8 cellular contexts compared by ENCODE assay signal in the genomic region with DNA sequence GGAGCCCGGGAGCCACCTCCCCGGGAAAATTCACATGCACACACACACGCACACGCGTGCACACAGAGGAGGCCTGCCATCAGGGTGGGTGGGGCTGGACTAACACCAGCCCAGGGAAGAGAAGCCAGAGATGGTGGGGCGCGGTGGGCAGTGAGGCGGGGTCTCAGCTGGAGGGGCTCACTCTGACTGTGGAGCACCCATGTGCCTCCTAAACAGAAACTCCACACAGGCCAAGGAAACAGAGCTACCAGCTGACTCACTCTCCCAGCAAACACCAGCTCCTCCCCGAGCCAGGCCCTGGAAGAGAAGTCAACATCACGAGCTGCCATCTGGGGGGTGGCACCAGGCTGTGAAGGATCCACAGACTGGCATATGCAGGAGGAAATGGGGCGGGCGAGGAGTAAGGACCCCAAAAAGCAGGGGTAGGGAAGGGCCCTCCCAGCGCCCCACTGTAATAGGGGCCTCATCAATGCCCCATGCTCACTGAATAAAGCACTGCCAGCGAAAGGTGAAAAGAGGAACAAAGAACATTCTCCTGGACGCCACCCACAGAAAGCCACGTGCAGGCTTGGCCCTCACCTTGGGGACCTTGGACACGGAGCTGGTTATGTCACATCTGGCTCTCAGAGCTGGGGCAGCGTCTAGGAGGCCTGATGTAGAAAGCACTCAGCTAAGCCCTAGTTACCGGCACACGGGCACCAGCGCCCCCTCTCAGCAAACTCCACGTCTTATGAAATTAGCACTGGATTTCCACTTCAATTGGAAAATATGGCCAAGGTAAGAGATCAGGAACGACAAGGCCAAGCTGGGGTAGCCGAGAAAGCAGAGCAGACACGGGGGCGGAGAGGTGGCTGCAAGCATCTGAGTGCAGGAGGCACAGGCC. TPM values are rescaled to one million over a fixed set of nuclear protein-coding genes. Genes with fewer than 3 reads are reported as not detected.
A peak's percentile ranks its signal among the peaks of the same experiment; 100 is the strongest.
DNase-seq lines count a peak whose midpoint lies in the region; ATAC-seq and TF ChIP-seq lines count a peak whose summit lies in the region.

No MANE protein-coding gene starts in this region.

- peaks cover 0 to 6% (median 5%) of the 10 kb centered on the region in 3 donors for H3K27me3 Mint-ChIP-seq in immature natural killer cell (ENCODE audit: low read depth in 3 of 3)

- H3K9me3 ChIP-seq in liver (ENCODE audit: control insufficient read depth in 4 of 4, low read length in 3 of 4) (no peaks in the 10 kb centered on the region), thyroid gland (no peaks in the 10 kb centered on the region)

- H3K4me3 Mint-ChIP-seq in immature natural killer cell = no peak overlapping the region

- no peaks in the 10 kb centered on the region for H3K36me3 Mint-ChIP-seq in immature natural killer cell

- H3K27ac ChIP-seq in liver (ENCODE audit: low read depth in 1 of 2, low read length in 2 of 2) (peak overlapping the region; percentile 56 to 76), thyroid gland (peak overlapping the region in 2 of 3 donors; percentile 34 to 60)

- TF ChIP-seq CTCF in AG10803 (conservative IDR thresholded peaks at IDR 0.05; ENCODE audit: low read length) (peak; percentile 35), liver (IDR thresholded peaks at IDR 0.05; ENCODE audit: low read depth, low read length, missing input control) (no peak), thyroid gland (IDR thresholded peaks at IDR 0.05) (no peak)

- TF ChIP-seq RAD21 in liver (IDR thresholded peaks at IDR 0.05) = peak; percentile 53 to 55

- no peak overlapping the region for H3K9ac ChIP-seq in liver (ENCODE audit: low read depth in 1 of 2, low read length in 2 of 2)

- peak; percentile 75 for DNase-seq in AG10803 (ENCODE audit: low read depth)
- DNase-seq in NCI-H510A treated with DMSO at 0.1 percent for 48 hours (lab: John Stamatoyannopoulos, UW) = peak; percentile 42
- peak; percentile 71 for DNase-seq in dedifferentiated amniotic fluid mesenchymal stem cell (ENCODE audit: extremely low spot score)
- DNase-seq in thyroid gland = no peak
- DNase-seq in immature natural killer cell = no peak
- no peak for DNase-seq in T-helper 2 cell

- H3K27me3 ChIP-seq in liver (ENCODE audit: control insufficient read depth in 4 of 4, insufficient read depth in 4 of 4, low read length in 3 of 4) (no peaks in the 10 kb centered on the region), thyroid gland (no peaks in the 10 kb centered on the region)

- no peak overlapping the region for H3K27ac Mint-ChIP-seq in immature natural killer cell

- H3K36me3 ChIP-seq in liver (ENCODE audit: control insufficient read depth in 4 of 4, insufficient read depth in 3 of 4, low read depth in 1 of 4, low read length in 3 of 4) (no peaks in the 10 kb centered on the region), thyroid gland (no peaks in the 10 kb centered on the region)

- no peaks in the 10 kb centered on the region for H3K9me3 Mint-ChIP-seq in immature natural killer cell

- TF ChIP-seq POLR2A in thyroid gland (IDR thresholded peaks at IDR 0.05) = no peak

- 50% methylated on average over 26 of the region's 26 CpGs for WGBS in liver
- WGBS in thyroid gland, 2 donors = 56 to 66% methylated on average over 18 to 21 of the region's 26 CpGs

- H3K4me3 ChIP-seq in AG10803 (ENCODE audit: low read length) (peak overlapping the region; percentile 39), liver (ENCODE audit: low read depth in 1 of 3, low read length in 3 of 3) (no peak overlapping the region), thyroid gland (replicated peaks in 1 of 3) (no peak overlapping the region)

- ATAC-seq in GM21515 (IDR thresholded peaks at IDR 0.05; ENCODE audit: unreplicated experiment) = peak; percentile 32

- peaks cover 6 to 7% of the 10 kb centered on the region in 2 donors for H3K4me1 Mint-ChIP-seq in immature natural killer cell

- intact Hi-C loops in thyroid gland (cut with DNase I) = no loop called here

- H3K4me1 ChIP-seq in liver (ENCODE audit: control insufficient read depth in 4 of 4, insufficient read depth in 4 of 4, low read length in 3 of 4) (peaks cover 21 to 40% (median 32%) of the 10 kb centered on the region in 4 donors), thyroid gland (peaks cover 32 to 45% of the 10 kb centered on the region in 2 donors)

TF ChIP-seq in liver, 16 proteins besides CTCF, POLR2A, EP300 and RAD21:
- TF ChIP-seq HNF4G (IDR thresholded peaks at IDR 0.05) = peak; percentile 61
- TF ChIP-seq, protein P1, sequence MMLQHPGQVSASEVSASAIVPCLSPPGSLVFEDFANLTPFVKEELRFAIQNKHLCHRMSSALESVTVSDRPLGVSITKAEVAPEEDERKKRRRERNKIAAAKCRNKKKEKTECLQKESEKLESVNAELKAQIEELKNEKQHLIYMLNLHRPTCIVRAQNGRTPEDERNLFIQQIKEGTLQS (IDR thresholded peaks at IDR 0.05) = no peak
- no peak for TF ChIP-seq EGR1 (IDR thresholded peaks at IDR 0.05; ENCODE audit: low read depth in 2 of 2)
- TF ChIP-seq JUND (IDR thresholded peaks at IDR 0.05) = peak in 1 of 2 donors; percentile 51
- TF ChIP-seq, protein P2, sequence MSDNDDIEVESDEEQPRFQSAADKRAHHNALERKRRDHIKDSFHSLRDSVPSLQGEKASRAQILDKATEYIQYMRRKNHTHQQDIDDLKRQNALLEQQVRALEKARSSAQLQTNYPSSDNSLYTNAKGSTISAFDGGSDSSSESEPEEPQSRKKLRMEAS (IDR thresholded peaks at IDR 0.05) = peak; percentile 89
- TF ChIP-seq TAF1 (conservative IDR thresholded peaks at IDR 0.05) = no peak
- TF ChIP-seq NR2F2 (IDR thresholded peaks at IDR 0.05) = no peak
- TF ChIP-seq, protein P3, sequence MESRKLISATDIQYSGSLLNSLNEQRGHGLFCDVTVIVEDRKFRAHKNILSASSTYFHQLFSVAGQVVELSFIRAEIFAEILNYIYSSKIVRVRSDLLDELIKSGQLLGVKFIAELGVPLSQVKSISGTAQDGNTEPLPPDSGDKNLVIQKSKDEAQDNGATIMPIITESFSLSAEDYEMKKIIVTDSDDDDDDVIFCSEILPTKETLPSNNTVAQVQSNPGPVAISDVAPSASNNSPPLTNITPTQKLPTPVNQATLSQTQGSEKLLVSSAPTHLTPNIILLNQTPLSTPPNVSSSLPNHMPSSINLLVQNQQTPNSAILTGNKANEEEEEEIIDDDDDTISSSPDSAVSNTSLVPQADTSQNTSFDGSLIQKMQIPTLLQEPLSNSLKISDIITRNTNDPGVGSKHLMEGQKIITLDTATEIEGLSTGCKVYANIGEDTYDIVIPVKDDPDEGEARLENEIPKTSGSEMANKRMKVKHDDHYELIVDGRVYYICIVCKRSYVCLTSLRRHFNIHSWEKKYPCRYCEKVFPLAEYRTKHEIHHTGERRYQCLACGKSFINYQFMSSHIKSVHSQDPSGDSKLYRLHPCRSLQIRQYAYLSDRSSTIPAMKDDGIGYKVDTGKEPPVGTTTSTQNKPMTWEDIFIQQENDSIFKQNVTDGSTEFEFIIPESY (IDR thresholded peaks at IDR 0.05) = no peak
- TF ChIP-seq RXRA (IDR thresholded peaks at IDR 0.05) = peak; percentile 70 to 93
- TF ChIP-seq FOXA2 (IDR thresholded peaks at IDR 0.05) = peak; percentile 44
- TF ChIP-seq SP1 (IDR thresholded peaks at IDR 0.05) = peak; percentile 71
- TF ChIP-seq GABPA (IDR thresholded peaks at IDR 0.05 in 1 of 2, conservative IDR thresholded peaks at IDR 0.05 in 1 of 2) = no peak
- TF ChIP-seq HNF4A (conservative IDR thresholded peaks at IDR 0.05) = peak; percentile 74 to 88
- TF ChIP-seq, protein P4, sequence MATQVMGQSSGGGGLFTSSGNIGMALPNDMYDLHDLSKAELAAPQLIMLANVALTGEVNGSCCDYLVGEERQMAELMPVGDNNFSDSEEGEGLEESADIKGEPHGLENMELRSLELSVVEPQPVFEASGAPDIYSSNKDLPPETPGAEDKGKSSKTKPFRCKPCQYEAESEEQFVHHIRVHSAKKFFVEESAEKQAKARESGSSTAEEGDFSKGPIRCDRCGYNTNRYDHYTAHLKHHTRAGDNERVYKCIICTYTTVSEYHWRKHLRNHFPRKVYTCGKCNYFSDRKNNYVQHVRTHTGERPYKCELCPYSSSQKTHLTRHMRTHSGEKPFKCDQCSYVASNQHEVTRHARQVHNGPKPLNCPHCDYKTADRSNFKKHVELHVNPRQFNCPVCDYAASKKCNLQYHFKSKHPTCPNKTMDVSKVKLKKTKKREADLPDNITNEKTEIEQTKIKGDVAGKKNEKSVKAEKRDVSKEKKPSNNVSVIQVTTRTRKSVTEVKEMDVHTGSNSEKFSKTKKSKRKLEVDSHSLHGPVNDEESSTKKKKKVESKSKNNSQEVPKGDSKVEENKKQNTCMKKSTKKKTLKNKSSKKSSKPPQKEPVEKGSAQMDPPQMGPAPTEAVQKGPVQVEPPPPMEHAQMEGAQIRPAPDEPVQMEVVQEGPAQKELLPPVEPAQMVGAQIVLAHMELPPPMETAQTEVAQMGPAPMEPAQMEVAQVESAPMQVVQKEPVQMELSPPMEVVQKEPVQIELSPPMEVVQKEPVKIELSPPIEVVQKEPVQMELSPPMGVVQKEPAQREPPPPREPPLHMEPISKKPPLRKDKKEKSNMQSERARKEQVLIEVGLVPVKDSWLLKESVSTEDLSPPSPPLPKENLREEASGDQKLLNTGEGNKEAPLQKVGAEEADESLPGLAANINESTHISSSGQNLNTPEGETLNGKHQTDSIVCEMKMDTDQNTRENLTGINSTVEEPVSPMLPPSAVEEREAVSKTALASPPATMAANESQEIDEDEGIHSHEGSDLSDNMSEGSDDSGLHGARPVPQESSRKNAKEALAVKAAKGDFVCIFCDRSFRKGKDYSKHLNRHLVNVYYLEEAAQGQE (IDR thresholded peaks at IDR 0.05) = peak; percentile 30
- TF ChIP-seq FOXA1 (IDR thresholded peaks at IDR 0.05) = no peak
- TF ChIP-seq YY1 (IDR thresholded peaks at IDR 0.05) = peak; percentile 31
TF ChIP-seq in liver: peak in this region for 9.

RNA-seq across cellular contexts. Expression of a gene that starts 8.4 kb away (rescaled TPM):
- 10 to 100 TPM; 13.1 to 35.8 TPM for total RNA-seq in liver
- 10 to 100 TPM; 15.1 to 51.6 TPM for polyA plus RNA-seq in liver
- 10 to 100 TPM; 35.1 to 54.7 (median 42.5) TPM for total RNA-seq in thyroid gland
- polyA plus RNA-seq in immature natural killer cell = 1 to 10 TPM in 2 of 3 donors, not detected in 1; 1.5 to 2.5 TPM

RNA-seq across cellular contexts. Expression of a gene that starts 43.0 kb away (rescaled TPM):
- total RNA-seq in liver (10 to 100 TPM in 1 of 2 donors, 1 to 10 TPM in 1; 1.8 to 13.3 TPM), thyroid gland (10 to 100 TPM; 13.6 to 26.2 (median 18.9) TPM)
- polyA plus RNA-seq in liver (10 to 100 TPM; 11.0 to 18.8 TPM), immature natural killer cell (1 to 10 TPM in 2 of 3 donors, under 1 TPM in 1; 0.43 to 2.4 (median 1.2) TPM)

Comparison
In these comparisons a context has a peak if more than half of its experiments do, and no peak if none do; other contexts are left out.
1. DNase-seq: peak in AG10803 (single experiment), NCI-H510A treated with DMSO at 0.1 percent for 48 hours (single experiment) and dedifferentiated amniotic fluid mesenchymal stem cell (single experiment); none in thyroid gland (0 of 2), immature natural killer cell (0 of 3) and T-helper 2 cell (0 of 5).